ENCODE assay signal across 8 cellular contexts in genomic region chr9:6015278-6016157, GRCh38. TPM values are rescaled to one million over a fixed set of nuclear protein-coding genes. Genes with fewer than 3 reads are reported as not detected.
A peak's percentile ranks its signal among the peaks of the same experiment; 100 is the strongest.
DNase-seq lines count a peak whose midpoint lies in the region; TF ChIP-seq lines count a peak whose summit lies in the region.

Gene RANBP6 (minus strand): TSS chr9:6015624. CDS start chr9:6015607, 17 bp downstream.

- peak within 1 kb of the TSS; percentile 99 for H3K4me3 ChIP-seq in GM08714 (ENCODE audit: low read length)
- H3K4me3 ChIP-seq in osteoblast (ENCODE audit: insufficient read depth, low read length), result peak within 1 kb of the TSS; percentile 90
- H3K4me3 ChIP-seq in testis, result peak within 1 kb of the TSS; percentile 66 to 86

- peak within 1 kb of the TSS; percentile 82 for H3K27ac ChIP-seq in osteoblast (ENCODE audit: low read depth, low read length)
- H3K27ac ChIP-seq in testis, result peak within 1 kb of the TSS; percentile 13 to 66

- H3K4me1 ChIP-seq in osteoblast (ENCODE audit: insufficient read depth, low read length), result peaks cover 15% of the 10 kb centered on the region
- peaks cover 16% of the 10 kb centered on the region for H3K4me1 ChIP-seq in testis

- H4K20me1 ChIP-seq in osteoblast (ENCODE audit: insufficient read depth, low read length), result peaks cover 11% of the 10 kb centered on the region

- H3K4me1 Mint-ChIP-seq in HFFc6 (ENCODE audit: low read depth), result peaks cover 40% of the 10 kb centered on the region
- peaks cover 38% of the 10 kb centered on the region for H3K4me1 Mint-ChIP-seq in activated naive CD8-positive, alpha-beta T cell (ENCODE audit: low read depth)

- peaks cover 32% of the 10 kb centered on the region for H3K36me3 Mint-ChIP-seq in HFFc6 (ENCODE audit: low read depth)
- peaks cover 30% of the 10 kb centered on the region for H3K36me3 Mint-ChIP-seq in activated naive CD8-positive, alpha-beta T cell

- WGBS in testis, 2 donors, result 6 to 11% methylated on average over 25 to 43 of the region's 43 CpGs

- H3K4me3 Mint-ChIP-seq in HFFc6, result peak within 1 kb of the TSS; percentile 90
- peak within 1 kb of the TSS; percentile 98 for H3K4me3 Mint-ChIP-seq in activated naive CD8-positive, alpha-beta T cell

- peak within 1 kb of the TSS; percentile 97 for H3K4me2 ChIP-seq in osteoblast (ENCODE audit: insufficient read depth, low read length)

- peaks cover 12% of the 10 kb centered on the region for H3K36me3 ChIP-seq in osteoblast (ENCODE audit: insufficient read depth, low read length)
- no peaks in the 10 kb centered on the region for H3K36me3 ChIP-seq in testis (ENCODE audit: low read depth, missing control alignments)

- TF ChIP-seq POLR2A in testis (IDR thresholded peaks at IDR 0.05), result no peak

- H3K79me2 ChIP-seq in osteoblast (ENCODE audit: insufficient read depth, low read length), result peaks cover 41% of the 10 kb centered on the region

- H3K9me3 Mint-ChIP-seq in HFFc6, result no peaks in the 10 kb centered on the region
- H3K9me3 Mint-ChIP-seq in activated naive CD8-positive, alpha-beta T cell (ENCODE audit: low read depth), result peaks cover 10% of the 10 kb centered on the region

- peaks cover 3% of the 10 kb centered on the region for H3K27me3 Mint-ChIP-seq in HFFc6 (ENCODE audit: insufficient read depth)
- H3K27me3 Mint-ChIP-seq in activated naive CD8-positive, alpha-beta T cell, result no peaks in the 10 kb centered on the region

- DNase-seq in HFFc6, result peak; percentile 79
- DNase-seq in NAMALWA (ENCODE audit: low spot score), result peak; percentile 90
- DNase-seq in SKM-1 (lab: John Stamatoyannopoulos, UW; ENCODE audit: unreplicated experiment), result peak; percentile 83
- peak; percentile 81 for DNase-seq in glomerular visceral epithelial cell (ENCODE audit: extremely low spot score)
- DNase-seq in osteoblast (ENCODE audit: insufficient read length, low spot score, missing footprints), result peak; percentile 91
- peak; percentile 96 for DNase-seq in testis

- peak within 1 kb of the TSS; percentile 90 for H3K27ac Mint-ChIP-seq in HFFc6
- H3K27ac Mint-ChIP-seq in activated naive CD8-positive, alpha-beta T cell, result peak within 1 kb of the TSS; percentile 97

- no peaks in the 10 kb centered on the region for H3K9me3 ChIP-seq in osteoblast (ENCODE audit: low read depth, low read length)
- no peaks in the 10 kb centered on the region for H3K9me3 ChIP-seq in testis

- intact Hi-C loops in testis (cut with DNase I; ENCODE audit: low total_unique reads), result no loop called here

- H3K27me3 ChIP-seq in osteoblast (ENCODE audit: insufficient read depth, low read length) (no peaks in the 10 kb centered on the region), testis (no peaks in the 10 kb centered on the region)

- TF ChIP-seq CTCF in HFFc6 (IDR thresholded peaks at IDR 0.05) (no peak), osteoblast (IDR thresholded peaks at IDR 0.05; ENCODE audit: extremely low read depth, low read depth, low read length) (no peak), testis (IDR thresholded peaks at IDR 0.05) (no peak)

- H2AFZ ChIP-seq in osteoblast (ENCODE audit: low read length), result peak within 1 kb of the TSS; percentile 98

RNA-seq across cellular contexts. Expression of gene RANBP6, which starts in this region (rescaled TPM):
- total RNA-seq in HFFc6 (2021; fragmentation: NEBNext Ultra II Directional; extraction: Animal tissue kit (Norgen Biotek cat#: 25700)), result 10 to 100 TPM; 23.5 to 31.7 (median 24.5) TPM
- total RNA-seq in osteoblast, result 19.7 and 19.9 TPM in 2 replicates
- total RNA-seq in testis, result 10 to 100 TPM; 13.8 to 16.0 TPM
- polyA plus RNA-seq in testis (ENCODE audit: insufficient read depth, low read depth, low replicate concordance), result 6.9 TPM

Comparison
In these comparisons a context has a peak if more than half of its experiments do, and no peak if none do; other contexts are left out.
1. Peak in every context shown above with its lines: DNase-seq, H3K4me3 ChIP-seq and H3K27ac ChIP-seq.